Comparison of ENCODE assay signal across 11 cellular contexts in genomic region chr22:23971927-23972326, GRCh38. TPM values are rescaled to one million over a fixed set of nuclear protein-coding genes. Genes with fewer than 3 reads are reported as not detected.
"Had no signal": no experiment of that assay in that cellular context is flagged by ENCODE, and none has a peak within 500 bp of the region (broad histone marks: within the 10 kb centered on the region; RNA-seq: fewer than 3 reads in every experiment).

No MANE protein-coding gene starts in this region.

RNA-seq across cellular contexts. Expression of gene DDTL, which starts 5.2 kb away (rescaled TPM):
- total RNA-seq: osteocyte had no signal

RNA-seq across cellular contexts. Expression of gene GSTT2, which starts 8.0 kb away (rescaled TPM):
- total RNA-seq: colonic mucosa, mucosa of descending colon, natural killer cell, osteocyte, sciatic nerve, stomach had no signal

RNA-seq across cellular contexts. Expression of gene GSTT2B, which starts 10.9 kb away (rescaled TPM):
- total RNA-seq: natural killer cell, osteocyte had no signal

RNA-seq across cellular contexts. Expression of gene GSTT4, which starts 33.3 kb away (rescaled TPM):
- total RNA-seq: adrenal gland, colonic mucosa, esophagus mucosa, kidney, left lung, mucosa of descending colon, natural killer cell, osteocyte, sciatic nerve, stomach, ureter had no signal
- polyA plus RNA-seq: adrenal gland, stomach had no signal
